ENCODE assay signal across 8 cellular contexts in genomic region chr10:119750391-119751230, GRCh38. TPM values are rescaled to one million over a fixed set of nuclear protein-coding genes. Genes with fewer than 3 reads are reported as not detected.
A peak's percentile ranks its signal among the peaks of the same experiment; 100 is the strongest.
DNase-seq lines count a peak whose midpoint lies in the region; ATAC-seq and TF ChIP-seq lines count a peak whose summit lies in the region.

No MANE protein-coding gene starts in this region.

- no peaks in the 10 kb centered on the region for H3K27me3 ChIP-seq in left lung

- peak overlapping the region; percentile 79 for H3K27ac ChIP-seq in cingulate gyrus (ENCODE audit: low read depth, low read length)
- no peak overlapping the region for H3K27ac ChIP-seq in left lung

- H3K36me3 ChIP-seq in left lung: no peaks in the 10 kb centered on the region

- H3K9me3 ChIP-seq in left lung: no peaks in the 10 kb centered on the region

- DNase-seq in AG10803 (ENCODE audit: low read depth) (peak; percentile 80), NCI-H446 treated with DMSO at 0.1 percent for 48 hours (lab: John Stamatoyannopoulos, UW) (peak; percentile 15), left lung (peak in 1 of 2 donors; percentile 64)
- peak; percentile 42 to 59 for DNase-seq in stimulated activated CD4-positive, alpha-beta T cell treated with anti-CD3 and anti-CD28 coated beads, Interleukin-4, amount 100 ng/mL, for 48 hours (ENCODE audit: low read depth in 2 of 2)

- TF ChIP-seq CTCF in AG10803 (conservative IDR thresholded peaks at IDR 0.05; ENCODE audit: low read length): peak; percentile 100
- TF ChIP-seq CTCF in left lung (IDR thresholded peaks at IDR 0.05): peak; percentile 85 to 90

- intact Hi-C loops in left lung (cut with DNase I): no loop called here

- ATAC-seq in GM18861 (IDR thresholded peaks at IDR 0.05; ENCODE audit: unreplicated experiment): peak; percentile 90
- peak; percentile 93 for ATAC-seq in HG03139 (IDR thresholded peaks at IDR 0.05; ENCODE audit: unreplicated experiment)
- ATAC-seq in activated CD4-positive, CD25-positive, alpha-beta regulatory T cell treated with anti-CD3 and anti-CD28 coated beads, Interleukin-2, amount 50 U/mL, for 24 hours: peak; percentile 79 to 81
- ATAC-seq in left lung: peak; percentile 100

- H3K4me3 ChIP-seq in AG10803 (ENCODE audit: low read length) (no peak overlapping the region), left lung (no peak overlapping the region)

- H3K4me1 ChIP-seq in left lung: peaks cover 3 to 9% of the 10 kb centered on the region in 2 donors

RNA-seq across cellular contexts. Expression of gene INPP5F, which starts 24.8 kb away (rescaled TPM):
- total RNA-seq in left lung: 10 to 100 TPM; 10.9 to 18.6 TPM
